In genomic region chr14:22394616-22395015, GRCh38 we compare ENCODE assay signal across 29 cellular contexts.
"Had no signal": no experiment of that assay in that cellular context is flagged by ENCODE, and none has a peak within 500 bp of the region (broad histone marks: within the 10 kb centered on the region; RNA-seq: fewer than 3 reads in every experiment).

No MANE protein-coding gene starts in this region.

- H3K36me3 Mint-ChIP-seq: memory B cell; mesothelial cell of epicardium; naive thymus-derived CD8-positive, alpha-beta T cell had no signal

- H3K27ac Mint-ChIP-seq: memory B cell; mesothelial cell of epicardium; naive thymus-derived CD8-positive, alpha-beta T cell; progenitor cell of endocrine pancreas; stimulated activated naive CD8-positive, alpha-beta T cell treated with anti-CD3 and anti-CD28 coated beads, Interleukin-15, amount 100 ng/mL, for 72 hours had no signal

- H3K9me3 Mint-ChIP-seq: memory B cell; mesothelial cell of epicardium; naive thymus-derived CD8-positive, alpha-beta T cell; neural progenitor cell; stimulated activated naive CD8-positive, alpha-beta T cell treated with anti-CD3 and anti-CD28 coated beads, Interleukin-15, amount 100 ng/mL, for 72 hours had no signal

- H3K4me1 Mint-ChIP-seq: stimulated activated naive CD8-positive, alpha-beta T cell treated with anti-CD3 and anti-CD28 coated beads, Interleukin-15, amount 100 ng/mL, for 72 hours had no signal

- H3K4me2 ChIP-seq: neural progenitor cell had no signal

- H3K27me3 ChIP-seq: neural progenitor cell, right atrium auricular region, sigmoid colon, transverse colon, upper lobe of right lung, uterus had no signal

- H3K4me3 Mint-ChIP-seq: memory B cell; mesothelial cell of epicardium; naive thymus-derived CD8-positive, alpha-beta T cell; neural progenitor cell; stimulated activated naive CD8-positive, alpha-beta T cell treated with anti-CD3 and anti-CD28 coated beads, Interleukin-15, amount 100 ng/mL, for 72 hours had no signal

- H3K9me3 ChIP-seq: esophagus squamous epithelium, heart right ventricle, lower lobe of right lung, mucosa of descending colon, right atrium auricular region, sigmoid colon, spleen, suprapubic skin, transverse colon, upper lobe of right lung, uterus had no signal

- ATAC-seq: heart right ventricle; left colon; left ventricle myocardium superior; lower lobe of right lung; mucosa of descending colon; naive thymus-derived CD8-positive, alpha-beta T cell; stimulated activated naive CD8-positive, alpha-beta T cell treated with anti-CD3 and anti-CD28 coated beads, Interleukin-15, amount 100 ng/mL, for 72 hours; upper lobe of right lung had no signal

- H3K4me3 ChIP-seq: coronary artery, esophagus squamous epithelium, heart right ventricle, lower lobe of right lung, mucosa of descending colon, neural progenitor cell, right atrium auricular region, sigmoid colon, skin epidermis, spleen, suprapubic skin, transverse colon, upper lobe of right lung, uterus had no signal

- H3K36me3 ChIP-seq: esophagus squamous epithelium, heart right ventricle, lower lobe of right lung, neural progenitor cell, right atrium auricular region, sigmoid colon, spleen, suprapubic skin, transverse colon, upper lobe of right lung, uterus had no signal

- DNase-seq: dermis blood vessel endothelial cell; effector memory CD4-positive, alpha-beta T cell; esophagus squamous epithelium; foreskin melanocyte; glutamatergic neuron; heart right ventricle; hippocampal formation; left colon; left ventricle myocardium superior; lower lobe of right lung; mucosa of descending colon; naive thymus-derived CD8-positive, alpha-beta T cell; sigmoid colon; spleen; stimulated activated CD4-positive, alpha-beta T cell treated with anti-CD3 and anti-CD28 coated beads, Interleukin-4, amount 100 ng/mL, for 4 hours; stimulated activated naive CD4-positive, alpha-beta T cell; stimulated activated naive CD8-positive, alpha-beta T cell treated with anti-CD3 and anti-CD28 coated beads, Interleukin-15, amount 100 ng/mL, for 72 hours; transverse colon; upper lobe of right lung; uterus had no signal

- H3K9ac ChIP-seq: neural progenitor cell, parathyroid adenoma had no signal

- H3K27me3 Mint-ChIP-seq: naive thymus-derived CD8-positive, alpha-beta T cell; stimulated activated naive CD8-positive, alpha-beta T cell treated with anti-CD3 and anti-CD28 coated beads, Interleukin-15, amount 100 ng/mL, for 72 hours had no signal

- H3K4me1 ChIP-seq: lower lobe of right lung, parathyroid adenoma, right atrium auricular region, suprapubic skin, upper lobe of right lung, uterus had no signal

- H3K79me2 ChIP-seq: parathyroid adenoma had no signal

- H3K27ac ChIP-seq: coronary artery, esophagus squamous epithelium, heart right ventricle, lower lobe of right lung, neural progenitor cell, parathyroid adenoma, right atrium auricular region, sigmoid colon, skin epidermis, spleen, suprapubic skin, transverse colon, upper lobe of right lung, uterus had no signal
